ENCODE assay signal across 4 cellular contexts in genomic region chr7:112308974-112309373, GRCh38.
TF ChIP-seq lines count a peak whose summit lies in the region.

No MANE protein-coding gene starts in this region.

TF ChIP-seq in HepG2, 621 proteins besides CTCF, POLR2A, EP300 and RAD21:
- TF ChIP-seq MAFK (conservative IDR thresholded peaks at IDR 0.05 in 1 of 2, IDR thresholded peaks at IDR 0.05 in 1 of 2; ENCODE audit: low read length in 2 of 2), result peak; percentile 59 to 86; a peak in 3 of 4 replicates
- TF ChIP-seq PLRG1 (conservative IDR thresholded peaks at IDR 0.05), result no peak
- TF ChIP-seq MAFF (IDR thresholded peaks at IDR 0.05; ENCODE audit: low read depth, low read length), result peak; percentile 73

TF ChIP-seq in A549, 52 proteins besides CTCF, POLR2A, EP300 and RAD21:
- no peak for TF ChIP-seq CHD2 (IDR thresholded peaks at IDR 0.05; ENCODE audit: low read length, partially characterized antibody)
- no peak for TF ChIP-seq RARB (CRISPR knock-in tag; IDR thresholded peaks at IDR 0.05)
- peak; percentile 83 for TF ChIP-seq MAFK (IDR thresholded peaks at IDR 0.05; ENCODE audit: partially characterized antibody)
TF ChIP-seq in A549: peak in this region for 1.

TF ChIP-seq in IMR-90, 13 proteins besides CTCF, POLR2A, EP300 and RAD21:
- peak; percentile 72 for TF ChIP-seq MAFK (IDR thresholded peaks at IDR 0.05; ENCODE audit: low read depth, low read length)
- TF ChIP-seq BHLHE40 (IDR thresholded peaks at IDR 0.05; ENCODE audit: low read depth, low read length), result no peak
- no peak for TF ChIP-seq CHD1 (IDR thresholded peaks at IDR 0.05; ENCODE audit: low read depth, low read length)
- TF ChIP-seq USF2 (IDR thresholded peaks at IDR 0.05; ENCODE audit: low read depth, low read length), result no peak
- no peak for TF ChIP-seq SMC3 (IDR thresholded peaks at IDR 0.05; ENCODE audit: low read depth, low read length)
- TF ChIP-seq RFX5 (IDR thresholded peaks at IDR 0.05; ENCODE audit: low read depth, low read length), result no peak
- TF ChIP-seq ELK1 (IDR thresholded peaks at IDR 0.05; ENCODE audit: borderline replicate concordance, low read depth, low read length), result no peak
- no peak for TF ChIP-seq FOS (IDR thresholded peaks at IDR 0.05; ENCODE audit: low read depth, low read length)

TF ChIP-seq in K562, 482 proteins besides CTCF, POLR2A, EP300 and RAD21:
- TF ChIP-seq U2AF1 (optimal IDR thresholded peaks at IDR 0.05; ENCODE audit: low read depth, low read length) (no peak), ZFP30 (CRISPR knock-in tag; IDR thresholded peaks at IDR 0.05; ENCODE audit: borderline replicate concordance) (no peak), CBX5 (IDR thresholded peaks at IDR 0.05; ENCODE audit: borderline replicate concordance, low read depth) (no peak), C11orf30 (IDR thresholded peaks at IDR 0.05; ENCODE audit: low read depth) (peak; percentile 68; the same call in 1 of the 2 replicates), MAFK (IDR thresholded peaks at IDR 0.05; ENCODE audit: low read length) (peak; percentile 64), MAFF (IDR thresholded peaks at IDR 0.05; ENCODE audit: low read length) (peak; percentile 60), ZNF316 (IDR thresholded peaks at IDR 0.05) (peak; percentile 81), MAFG (tag; conservative IDR thresholded peaks at IDR 0.05) (peak; percentile 48)
TF ChIP-seq in K562: peak in this region for 5.
